ENCODE assay signal across 16 cellular contexts in the genomic region with DNA sequence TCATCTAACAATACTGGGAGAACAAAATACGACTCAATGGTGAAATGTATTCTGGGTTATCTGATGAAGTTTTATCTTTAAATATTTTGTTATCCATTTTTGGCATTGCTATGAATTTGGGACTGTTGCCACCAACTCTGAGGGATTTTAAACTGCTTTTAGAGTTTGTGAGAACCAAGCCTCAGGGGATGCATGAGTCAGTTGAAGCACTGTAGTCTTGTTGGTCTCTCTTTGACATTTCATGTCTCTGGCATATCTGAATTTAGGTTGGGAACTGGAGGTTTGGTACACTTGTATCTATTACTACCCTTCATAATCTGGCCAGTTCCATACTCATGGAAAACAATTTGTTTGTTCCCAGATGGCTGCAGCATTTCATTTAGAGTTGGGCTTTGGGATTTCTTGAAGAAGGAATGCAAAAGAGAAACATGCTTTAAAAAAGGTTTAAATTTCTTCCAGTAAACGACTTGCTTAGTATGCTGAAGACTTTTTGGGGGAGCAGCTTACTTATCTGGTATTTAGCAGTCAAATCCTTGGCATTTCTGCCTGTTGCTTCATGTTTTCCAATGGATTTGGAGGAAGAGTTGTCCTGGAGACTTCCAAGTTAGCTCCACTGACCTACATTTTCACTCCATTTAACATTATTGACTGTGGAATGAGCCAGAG.
"Had no signal": no experiment of that assay in that cellular context is flagged by ENCODE, and none has a peak within 500 bp of the region (broad histone marks: within the 10 kb centered on the region; RNA-seq: fewer than 3 reads in every experiment).

No MANE protein-coding gene starts in this region.

- H3K4me1 ChIP-seq: SJSA1, uterus had no signal

- H3K4me3 ChIP-seq: dorsolateral prefrontal cortex, gastrocnemius medialis, right atrium auricular region, SJSA1, tibial nerve, uterus had no signal

- H3K27ac ChIP-seq: brain microvascular endothelial cell, SJSA1 had no signal

- DNase-seq: activated B cell treated with CpG ODN at 0.5 μM for 24 hours; activated CD4-positive, alpha-beta T cell treated with anti-CD3 and anti-CD28 coated beads for 48 hours; activated CD8-positive, alpha-beta memory T cell treated with anti-CD3 and anti-CD28 coated beads, Interleukin-2, amount 50 U/mL, for 4 hours; activated CD8-positive, alpha-beta T cell treated with anti-CD3 and anti-CD28 coated beads, Interleukin-2, amount 10 ng/mL, durations not matched to agents 7 days and 5 days; activated gamma-delta T cell; activated T-cell treated with anti-CD3 and anti-CD28 coated beads, Interleukin-2, amount 50 U/mL, for 72 hours; brain microvascular endothelial cell; dorsolateral prefrontal cortex; gastrocnemius medialis; natural killer cell; T-helper 2 cell; uterus had no signal

- H3K27me3 ChIP-seq: brain microvascular endothelial cell, dorsolateral prefrontal cortex, gastrocnemius medialis, right atrium auricular region, tibial nerve, uterus had no signal

- H3K9me3 ChIP-seq: gastrocnemius medialis, right atrium auricular region, SJSA1, tibial nerve, uterus had no signal

- ATAC-seq: activated CD8-positive, alpha-beta T cell treated with anti-CD3 and anti-CD28 coated beads, Interleukin-2, amount 10 ng/mL, durations not matched to agents 7 days and 5 days; activated T-cell treated with anti-CD3 and anti-CD28 coated beads, Interleukin-2, amount 50 U/mL, for 72 hours; esophagus mucosa; gastrocnemius medialis; natural killer cell had no signal

- H3K36me3 ChIP-seq: brain microvascular endothelial cell, gastrocnemius medialis, right atrium auricular region, SJSA1, tibial nerve, uterus had no signal
